In genomic region chr10:119198438-119198837, GRCh38 we compare ENCODE assay signal across 1 cellular context.
TF ChIP-seq lines count a peak whose summit lies in the region.

No MANE protein-coding gene starts in this region.

TF ChIP-seq in HCT116, 20 proteins besides CTCF, POLR2A, EP300 and RAD21 (continued from another document):
- no peak for TF ChIP-seq SRF (IDR thresholded peaks at IDR 0.05; ENCODE audit: low read depth)
- TF ChIP-seq CEBPB (IDR thresholded peaks at IDR 0.05; ENCODE audit: low read depth), result no peak
- no peak for TF ChIP-seq EZH2 (IDR thresholded peaks at IDR 0.05)
- no peak for TF ChIP-seq EGR1 (IDR thresholded peaks at IDR 0.05; ENCODE audit: low read depth)
- no peak for TF ChIP-seq ATF3 (IDR thresholded peaks at IDR 0.05)
- no peak for TF ChIP-seq SIN3A (IDR thresholded peaks at IDR 0.05; ENCODE audit: low read depth)
- TF ChIP-seq ZFX (IDR thresholded peaks at IDR 0.05), result no peak
- no peak for TF ChIP-seq CBX3 (IDR thresholded peaks at IDR 0.05; ENCODE audit: low read depth)
- no peak for TF ChIP-seq ELF1 (IDR thresholded peaks at IDR 0.05; ENCODE audit: borderline replicate concordance, low read depth)
- no peak for TF ChIP-seq TCF7L2 (IDR thresholded peaks at IDR 0.05; ENCODE audit: borderline replicate concordance, extremely low read depth, insufficient read depth, insufficient read length)
- TF ChIP-seq SP1 (IDR thresholded peaks at IDR 0.05; ENCODE audit: low read depth), result no peak
- no peak for TF ChIP-seq EZH2phosphoT487 (IDR thresholded peaks at IDR 0.05; ENCODE audit: borderline replicate concordance)
- TF ChIP-seq POLR2AphosphoS5 (IDR thresholded peaks at IDR 0.05; ENCODE audit: low read depth, low read length), result no peak
- no peak for TF ChIP-seq YY1 (IDR thresholded peaks at IDR 0.05; ENCODE audit: extremely low read depth, insufficient replicate concordance, low read depth, low read length)
- TF ChIP-seq FOSL1 (IDR thresholded peaks at IDR 0.05; ENCODE audit: low read depth), result no peak
- no peak for TF ChIP-seq ZNF274 (IDR thresholded peaks at IDR 0.05; ENCODE audit: low read depth, low read length)
